Comparison of ENCODE assay signal across 1 cellular context in genomic region chr17:7216242-7217112, GRCh38.
TF ChIP-seq lines count a peak whose summit lies in the region.

No MANE protein-coding gene starts in this region.

TF ChIP-seq in GM12878, 131 proteins besides CTCF, POLR2A, EP300 and RAD21:
- no peak for TF ChIP-seq ZBED1 (IDR thresholded peaks at IDR 0.05; ENCODE audit: borderline replicate concordance)
- TF ChIP-seq IKZF1 (conservative IDR thresholded peaks at IDR 0.05) = peak; percentile 26; the same call in 1 of the 2 replicates
